8 cellular contexts compared by ENCODE assay signal in the genomic region with DNA sequence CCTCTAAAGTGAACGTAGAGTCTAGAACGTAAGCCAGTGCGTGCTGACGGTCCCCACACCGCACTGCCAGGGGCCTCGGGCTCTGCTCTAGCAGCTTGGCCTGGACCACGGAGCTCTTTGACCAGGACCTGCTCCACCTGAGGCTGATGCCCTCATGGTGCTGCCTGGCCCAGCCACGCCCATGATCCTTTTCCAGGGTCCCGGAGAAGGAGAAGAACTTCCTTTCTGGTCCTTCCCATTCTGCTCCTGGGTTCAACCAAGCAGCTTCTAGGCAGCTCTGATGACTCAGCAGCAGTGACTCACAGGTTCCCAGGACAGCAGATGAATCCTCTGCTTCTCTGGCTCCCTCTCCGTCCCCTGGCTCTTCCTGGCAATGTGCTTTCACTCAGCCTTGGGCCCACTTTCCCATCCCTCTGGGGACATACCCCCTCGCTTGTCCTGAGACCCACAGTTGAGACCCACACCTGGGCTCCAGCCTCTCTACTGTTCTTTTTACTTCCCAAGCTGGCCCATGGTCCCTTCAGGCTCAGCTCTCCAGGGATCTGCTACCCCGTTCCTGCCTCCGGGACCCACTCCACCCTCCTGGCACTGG.
DNase-seq lines count a peak whose midpoint lies in the region; ATAC-seq and TF ChIP-seq lines count a peak whose summit lies in the region.

No MANE protein-coding gene starts in this region.

- no peak for ATAC-seq in GM21367 (IDR thresholded peaks at IDR 0.05; ENCODE audit: unreplicated experiment)
- no peak for ATAC-seq in HG03439 (IDR thresholded peaks at IDR 0.05; ENCODE audit: unreplicated experiment)

- TF ChIP-seq CTCF in AG10803 (conservative IDR thresholded peaks at IDR 0.05; ENCODE audit: low read length) (peak; percentile 21), choroid plexus epithelial cell (conservative IDR thresholded peaks at IDR 0.05; ENCODE audit: low read depth, low read length) (peak; percentile 22), GM10248 (IDR thresholded peaks at IDR 0.05; ENCODE audit: control extremely low read depth, extremely low read depth, low read depth, missing control alignments) (no peak)

- CTCF ChIA-PET in GM10248 (lab: Yijun Ruan, JAX): interaction anchor here (1.0 kb wide), 1 partner anchor 10 kb away, joined by 3 read pairs; no protein-coding TSS in a partner anchor
- CTCF ChIA-PET in HEK293T (lab: Yijun Ruan, JAX): no interaction called here

- H3K4me3 ChIP-seq in AG10803 (ENCODE audit: low read length) (no peak overlapping the region), choroid plexus epithelial cell (ENCODE audit: low read depth, low read length) (no peak overlapping the region), mesodermal cell (ENCODE audit: extremely low read depth, insufficient read depth, low read length, poor library complexity, severe bottlenecking) (no peak overlapping the region)

- peak overlapping the region; percentile 13 for H3K27ac ChIP-seq in mesodermal cell (ENCODE audit: low read depth, low read length, severe bottlenecking)

- DNase-seq in AG10803 (ENCODE audit: low read depth) (peak; percentile 84), Kasumi-1 (lab: John Stamatoyannopoulos, UW) (peak; percentile 62 to 74), choroid plexus epithelial cell (ENCODE audit: low read depth) (peak; percentile 89), GM10248 (ENCODE audit: extremely low spot score) (no peak), HEK293T (ENCODE audit: extremely low spot score) (no peak)

- POLR2A ChIA-PET in GM10248 (lab: Yijun Ruan, JAX) (no interaction called here), HEK293T (lab: Yijun Ruan, JAX) (no interaction called here)

- H3K9me3 ChIP-seq in mesodermal cell (ENCODE audit: control insufficient read depth, low read length): no peaks in the 10 kb centered on the region

- no peaks in the 10 kb centered on the region for H3K36me3 ChIP-seq in mesodermal cell (ENCODE audit: control insufficient read depth, insufficient read depth, low read length)

- WGBS in mesodermal cell (ENCODE audit: insufficient coverage in 2 of 2), 2 experiments: 92% methylated on average over 12 to 13 of the region's 13 CpGs

- peaks cover 44% of the 10 kb centered on the region for H3K4me1 ChIP-seq in mesodermal cell (ENCODE audit: control insufficient read depth, insufficient read depth, low read length, poor library complexity, severe bottlenecking)

TF ChIP-seq in HEK293T, 16 proteins besides CTCF, POLR2A, EP300 and RAD21:
- TF ChIP-seq TARDBP (IDR thresholded peaks at IDR 0.05) (no peak), L3MBTL2 (conservative IDR thresholded peaks at IDR 0.05) (no peak), FOXA1 (IDR thresholded peaks at IDR 0.05) (no peak), ARNT (IDR thresholded peaks at IDR 0.05) (no peak), FOXK2 (IDR thresholded peaks at IDR 0.05) (no peak), CTBP1 (IDR thresholded peaks at IDR 0.05; ENCODE audit: borderline replicate concordance) (no peak), FOXM1 (IDR thresholded peaks at IDR 0.05; ENCODE audit: borderline replicate concordance) (no peak), SP1 (IDR thresholded peaks at IDR 0.05) (no peak), ZNF384 (IDR thresholded peaks at IDR 0.05) (no peak), HDGF (IDR thresholded peaks at IDR 0.05; ENCODE audit: borderline replicate concordance) (no peak), NFRKB (IDR thresholded peaks at IDR 0.05) (no peak), SUZ12 (IDR thresholded peaks at IDR 0.05) (no peak), LEF1 (IDR thresholded peaks at IDR 0.05; ENCODE audit: borderline replicate concordance) (no peak), ELF4 (IDR thresholded peaks at IDR 0.05) (no peak), PKNOX1 (IDR thresholded peaks at IDR 0.05) (no peak)

Comparison
In these comparisons a context has a peak if more than half of its experiments do, and no peak if none do; other contexts are left out.
1. DNase-seq: peak in AG10803 (single experiment), Kasumi-1 (2 of 2) and choroid plexus epithelial cell (single experiment); none in GM10248 (single experiment) and HEK293T (single experiment).